Comparison of ENCODE assay signal across 16 cellular contexts in genomic region chr19:6223461-6224307, GRCh38. TPM values are rescaled to one million over a fixed set of nuclear protein-coding genes. Genes with fewer than 3 reads are reported as not detected.
DNase-seq lines count a peak whose midpoint lies in the region; ATAC-seq and TF ChIP-seq lines count a peak whose summit lies in the region.
"Had no signal": no experiment of that assay in that cellular context is flagged by ENCODE, and none has a peak within 500 bp of the region (broad histone marks: within the 10 kb centered on the region; RNA-seq: fewer than 3 reads in every experiment).

No MANE protein-coding gene starts in this region.

- intact Hi-C loops in CD14-positive monocyte (cut with micrococcal nuclease) = no loop called here
- intact Hi-C loops in naive thymus-derived CD4-positive, alpha-beta T cell (cut with micrococcal nuclease) = no loop called here
- intact Hi-C loops in PC-9 (cut with micrococcal nuclease; ENCODE audit: unreplicated experiment) = no loop called here

- no peak overlapping the region for H3K9ac ChIP-seq in parathyroid adenoma
- H3K9ac ChIP-seq: KMS-11 had no signal

- peaks cover 3% of the 10 kb centered on the region for H3K4me1 Mint-ChIP-seq in CD14-positive monocyte
- peaks cover 22% of the 10 kb centered on the region for H3K4me1 Mint-ChIP-seq in glutamatergic neuron (ENCODE audit: low read depth, unreplicated experiment)
- peaks cover 0 to 3% (median 0%) of the 10 kb centered on the region in 7 donors for H3K4me1 Mint-ChIP-seq in naive thymus-derived CD4-positive, alpha-beta T cell

- H3K9me3 ChIP-seq in parathyroid adenoma (ENCODE audit: control insufficient read depth, low read length) = no peaks in the 10 kb centered on the region
- no peaks in the 10 kb centered on the region for H3K9me3 ChIP-seq in naive thymus-derived CD4-positive, alpha-beta T cell (ENCODE audit: control insufficient read depth in 2 of 3, low read length in 3 of 3)
- H3K9me3 ChIP-seq in PC-9 (ENCODE audit: insufficient read depth, low read depth) = no peaks in the 10 kb centered on the region
- H3K9me3 ChIP-seq: esophagus muscularis mucosa, ovary had no signal

- no peak for ATAC-seq in naive thymus-derived CD4-positive, alpha-beta T cell

- no TSS peak for BruUV-seq in PC-9 (replicated peaks; lab: Mats Ljungman, UMichigan)

- H3K4me3 Mint-ChIP-seq in CD14-positive monocyte = no peak overlapping the region
- no peak overlapping the region for H3K4me3 Mint-ChIP-seq in glutamatergic neuron (ENCODE audit: unreplicated experiment)
- no peak overlapping the region for H3K4me3 Mint-ChIP-seq in naive thymus-derived CD4-positive, alpha-beta T cell
- H3K4me3 Mint-ChIP-seq: activated naive CD4-positive, alpha-beta T cell treated with anti-CD3 and anti-CD28 coated beads for 36 hours had no signal

- H3K27ac Mint-ChIP-seq in CD14-positive monocyte = peak overlapping the region in 3 of 7 donors; percentile 43 to 64 (median 46)
- peak overlapping the region; percentile 78 for H3K27ac Mint-ChIP-seq in glutamatergic neuron (ENCODE audit: unreplicated experiment)
- H3K27ac Mint-ChIP-seq in naive thymus-derived CD4-positive, alpha-beta T cell = peak overlapping the region in 1 of 9 donors; percentile 38
- H3K27ac Mint-ChIP-seq: activated naive CD4-positive, alpha-beta T cell treated with anti-CD3 and anti-CD28 coated beads for 36 hours had no signal

- DNase-seq in CD14-positive monocyte (ENCODE audit: low spot score) (peak; percentile 39), NCI-H2107 (lab: John Stamatoyannopoulos, UW) (peak; percentile 35), glutamatergic neuron (peak; percentile 53), glomerular visceral epithelial cell (ENCODE audit: extremely low spot score) (no peak), medulla oblongata (ENCODE audit: extremely low spot score) (no peak), PC-9 (no peak)
- DNase-seq in naive thymus-derived CD4-positive, alpha-beta T cell = no peak
- DNase-seq: activated naive CD4-positive, alpha-beta T cell treated with anti-CD3 and anti-CD28 coated beads for 36 hours; DND-41; NCI-H1694; stimulated activated CD4-positive, alpha-beta T cell treated with anti-CD3 and anti-CD28 coated beads, Interleukin-1b, Interleukin-23, amount 100 ng/mL, for 48 hours had no signal

- H3K4me1 ChIP-seq in parathyroid adenoma = peaks cover 14% of the 10 kb centered on the region
- no peaks in the 10 kb centered on the region for H3K4me1 ChIP-seq in naive thymus-derived CD4-positive, alpha-beta T cell (ENCODE audit: control insufficient read depth in 2 of 2, insufficient read depth in 2 of 2, low read length in 2 of 2)
- H3K4me1 ChIP-seq in PC-9 (replicated peaks; ENCODE audit: insufficient read depth) = no peaks in the 10 kb centered on the region

- peaks cover 0 to 3% (median 0%) of the 10 kb centered on the region in 3 donors for H3K27me3 Mint-ChIP-seq in CD14-positive monocyte (ENCODE audit: low read depth in 3 of 3)
- peaks cover 5% of the 10 kb centered on the region for H3K27me3 Mint-ChIP-seq in glutamatergic neuron (ENCODE audit: unreplicated experiment)
- H3K27me3 Mint-ChIP-seq in naive thymus-derived CD4-positive, alpha-beta T cell = no peaks in the 10 kb centered on the region

- no peak overlapping the region for H2AFZ ChIP-seq in parathyroid adenoma
- no peak overlapping the region for H2AFZ ChIP-seq in PC-9

- H3K27ac ChIP-seq in parathyroid adenoma = peak overlapping the region; percentile 2
- no peak overlapping the region for H3K27ac ChIP-seq in naive thymus-derived CD4-positive, alpha-beta T cell (ENCODE audit: low read depth, low read length)
- no peak overlapping the region for H3K27ac ChIP-seq in PC-9
- H3K27ac ChIP-seq: esophagus muscularis mucosa, KMS-11, SK-N-MC had no signal

- TF ChIP-seq CTCF in CD14-positive monocyte (IDR thresholded peaks at IDR 0.05) (no peak), glutamatergic neuron (IDR thresholded peaks at IDR 0.05; ENCODE audit: partially characterized antibody, unreplicated experiment) (no peak), parathyroid adenoma (IDR thresholded peaks at IDR 0.05) (peak; percentile 31), PC-9 (conservative IDR thresholded peaks at IDR 0.05) (no peak)

- H3F3A ChIP-seq in PC-9 (ENCODE audit: insufficient read depth, low read depth) = no peaks in the 10 kb centered on the region

- H3K4me3 ChIP-seq in parathyroid adenoma (ENCODE audit: low read depth, low read length) = no peak overlapping the region
- no peak overlapping the region for H3K4me3 ChIP-seq in naive thymus-derived CD4-positive, alpha-beta T cell (ENCODE audit: low read length)
- H3K4me3 ChIP-seq in PC-9 = no peak overlapping the region
- H3K4me3 ChIP-seq: esophagus muscularis mucosa, ovary, SK-N-MC had no signal

- H4K20me1 ChIP-seq in PC-9 (ENCODE audit: insufficient read depth) = peaks cover 6% of the 10 kb centered on the region; the same call in 1 of the 2 replicates

- H3K36me3 ChIP-seq in parathyroid adenoma (ENCODE audit: control insufficient read depth, insufficient read depth, low read length) (no peaks in the 10 kb centered on the region), PC-9 (ENCODE audit: low read depth) (no peaks in the 10 kb centered on the region)
- H3K36me3 ChIP-seq in naive thymus-derived CD4-positive, alpha-beta T cell (ENCODE audit: control insufficient read depth in 2 of 3, insufficient read depth in 3 of 3, low read length in 3 of 3) = peaks cover 0 to 86% (median 0%) of the 10 kb centered on the region in 3 experiments
- H3K36me3 ChIP-seq: ovary had no signal

- H3K79me2 ChIP-seq in parathyroid adenoma = peaks cover 64% of the 10 kb centered on the region
- H3K79me2 ChIP-seq in PC-9 (ENCODE audit: low read depth) = no peaks in the 10 kb centered on the region

- no peaks in the 10 kb centered on the region for H3K27me3 ChIP-seq in parathyroid adenoma (ENCODE audit: control insufficient read depth, insufficient read depth, low read length)
- H3K27me3 ChIP-seq in naive thymus-derived CD4-positive, alpha-beta T cell (ENCODE audit: control insufficient read depth in 2 of 2, insufficient read depth in 2 of 2, low read length in 2 of 2) = no peaks in the 10 kb centered on the region
- no peaks in the 10 kb centered on the region for H3K27me3 ChIP-seq in PC-9 (ENCODE audit: insufficient read depth, low read depth)
- H3K27me3 ChIP-seq: esophagus muscularis mucosa, ovary had no signal

- H3K9me3 Mint-ChIP-seq in CD14-positive monocyte = no peaks in the 10 kb centered on the region
- no peaks in the 10 kb centered on the region for H3K9me3 Mint-ChIP-seq in glutamatergic neuron (ENCODE audit: unreplicated experiment)
- no peaks in the 10 kb centered on the region for H3K9me3 Mint-ChIP-seq in naive thymus-derived CD4-positive, alpha-beta T cell
- H3K9me3 Mint-ChIP-seq: activated naive CD4-positive, alpha-beta T cell treated with anti-CD3 and anti-CD28 coated beads for 36 hours had no signal

- H3K4me2 ChIP-seq in parathyroid adenoma (ENCODE audit: low read length) (no peak overlapping the region), PC-9 (no peak overlapping the region)
- H3K4me2 ChIP-seq: KMS-11 had no signal

- CTCF ChIA-PET in naive thymus-derived CD4-positive, alpha-beta T cell (lab: Charles Lee) = no interaction called here
- CTCF ChIA-PET in PC-9 (lab: Charles Lee) = no interaction called here

- POLR2A ChIA-PET in naive thymus-derived CD4-positive, alpha-beta T cell (lab: Charles Lee) = interaction anchor here (1.0 kb wide), 1 partner anchor 514 kb away, joined by 3 read pairs; the partner anchor contains the start of gene GPR108
- POLR2A ChIA-PET in PC-9 (lab: Charles Lee; ENCODE audit: unreplicated experiment) = no interaction called here

- no peaks in the 10 kb centered on the region for H3K9me2 ChIP-seq in PC-9 (ENCODE audit: insufficient read depth)

- H3K36me3 Mint-ChIP-seq in CD14-positive monocyte (peaks cover 43 to 77% of the 10 kb centered on the region in 2 donors), glutamatergic neuron (ENCODE audit: unreplicated experiment) (no peaks in the 10 kb centered on the region)
- H3K36me3 Mint-ChIP-seq in naive thymus-derived CD4-positive, alpha-beta T cell = peaks cover 0 to 17% (median 4%) of the 10 kb centered on the region in 5 donors

RNA-seq across cellular contexts. Expression of gene MLLT1, which starts 56.1 kb away (rescaled TPM):
- polyA plus RNA-seq in CD14-positive monocyte = under 1 TPM; 0.65 to 0.99 TPM
- total RNA-seq in glutamatergic neuron (ENCODE audit: unreplicated experiment) (52.9 TPM), PC-9 (2021) (36.8 and 44.2 TPM in 2 replicates)
- total RNA-seq in naive thymus-derived CD4-positive, alpha-beta T cell = 10 to 100 TPM; 33.3 to 47.5 (median 39.0) TPM
- polyA plus RNA-seq in naive thymus-derived CD4-positive, alpha-beta T cell = 1 to 10 TPM in 1 of 2 donors, under 1 TPM in 1; 0.57 to 1.8 TPM

Comparison
In these comparisons a context has a peak if more than half of its experiments do, and no peak if none do; other contexts are left out.
1. DNase-seq: peak in CD14-positive monocyte (single experiment), NCI-H2107 (single experiment) and glutamatergic neuron (single experiment); none in glomerular visceral epithelial cell (single experiment), medulla oblongata (single experiment), naive thymus-derived CD4-positive, alpha-beta T cell (0 of 9) and PC-9 (0 of 2).